1 cellular context compared by ENCODE assay signal in the genomic region with DNA sequence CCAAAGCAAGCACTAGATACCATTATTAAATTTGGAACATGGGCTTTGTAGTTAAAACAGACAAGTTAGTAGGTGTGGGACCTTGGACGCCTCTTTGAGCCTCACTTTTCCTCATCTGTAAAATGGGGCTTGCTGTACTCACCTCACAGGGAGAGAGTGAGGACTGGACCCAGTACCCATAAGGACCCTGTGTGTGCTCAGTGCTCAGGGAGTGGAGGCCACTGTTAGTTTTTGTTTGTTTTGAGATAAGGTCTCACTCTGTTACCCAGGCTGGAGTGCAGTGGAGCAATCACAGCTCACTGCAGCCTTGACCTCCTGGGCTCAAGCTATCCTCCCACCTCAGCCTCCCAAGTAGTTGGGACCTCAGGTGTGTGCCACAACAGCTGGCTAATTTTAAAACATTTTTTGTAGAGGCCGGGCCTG.
TF ChIP-seq lines count a peak whose summit lies in the region.

No MANE protein-coding gene starts in this region.

TF ChIP-seq in HepG2, 621 proteins besides CTCF, POLR2A, EP300 and RAD21 (continued from another document):
- TF ChIP-seq ZNF629 (CRISPR knock-in tag; conservative IDR thresholded peaks at IDR 0.05), result peak; percentile 100
- peak; percentile 77 for TF ChIP-seq HNF4A (CRISPR knock-in tag; IDR thresholded peaks at IDR 0.05)
- TF ChIP-seq EED (CRISPR knock-in tag; IDR thresholded peaks at IDR 0.05), result no peak
- peak; percentile 88; the same call in 1 of the 2 replicates for TF ChIP-seq CHD4 (IDR thresholded peaks at IDR 0.05; ENCODE audit: borderline replicate concordance, low read length)
- peak; percentile 58; the same call in 1 of the 2 replicates for TF ChIP-seq PITX1 (CRISPR knock-in tag; IDR thresholded peaks at IDR 0.05)
- TF ChIP-seq POLR2AphosphoS2 (IDR thresholded peaks at IDR 0.05; ENCODE audit: low read depth, low read length), result no peak
- TF ChIP-seq SP5 (CRISPR knock-in tag; IDR thresholded peaks at IDR 0.05; ENCODE audit: borderline replicate concordance, low read depth), result 0 out of 2 replicates have a peak, but pooled peaks have one; percentile 9
